ENCODE assay signal across 9 cellular contexts in the genomic region with DNA sequence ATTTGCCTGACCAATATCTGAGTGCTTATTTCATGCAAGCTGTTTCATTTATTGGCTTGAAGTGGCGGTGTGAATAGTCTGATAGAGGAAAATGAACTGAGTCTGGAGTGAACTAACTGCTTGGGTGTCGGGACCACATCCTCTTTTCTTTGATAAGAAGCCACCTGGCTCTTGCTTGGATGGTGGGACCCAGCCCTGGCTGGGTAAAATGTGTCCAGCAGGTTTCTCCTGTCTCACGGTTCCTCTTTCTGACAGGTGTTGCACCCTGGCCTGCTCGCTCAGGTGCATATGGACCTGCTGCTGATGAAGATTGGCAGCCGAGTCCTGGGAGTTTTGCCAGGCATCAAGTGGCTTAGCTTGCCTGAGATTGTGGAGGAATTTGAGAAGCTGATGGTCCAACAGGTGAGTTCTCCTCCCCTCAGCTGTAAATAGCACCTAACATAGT. TPM values are rescaled to one million over a fixed set of nuclear protein-coding genes. Genes with fewer than 3 reads are reported as not detected.
DNase-seq lines count a peak whose midpoint lies in the region; ATAC-seq and TF ChIP-seq lines count a peak whose summit lies in the region.
"Had no signal": no experiment of that assay in that cellular context is flagged by ENCODE, and none has a peak within 500 bp of the region (broad histone marks: within the 10 kb centered on the region; RNA-seq: fewer than 3 reads in every experiment).

No MANE protein-coding gene starts in this region.

- peaks cover 56% of the 10 kb centered on the region for H3K4me1 ChIP-seq in BLaER1

- H4K20me1 ChIP-seq in BLaER1, result no peaks in the 10 kb centered on the region

- peaks cover 32% of the 10 kb centered on the region for H3K4me1 Mint-ChIP-seq in endothelial cell (ENCODE audit: unreplicated experiment)

- H3K27ac ChIP-seq in BLaER1, result peak overlapping the region; percentile 58; the same call in 1 of the 2 replicates
- H3K27ac ChIP-seq: neutrophil had no signal

- no peak overlapping the region for H3K27ac Mint-ChIP-seq in endothelial cell (ENCODE audit: unreplicated experiment)

- H3K4me2 ChIP-seq in BLaER1, result peak overlapping the region; percentile 99

- ATAC-seq in GM18907 (IDR thresholded peaks at IDR 0.05; ENCODE audit: unreplicated experiment) (peak; percentile 31), GM21447 (IDR thresholded peaks at IDR 0.05; ENCODE audit: unreplicated experiment) (no peak), HG03108 (IDR thresholded peaks at IDR 0.05; ENCODE audit: unreplicated experiment) (no peak), GM21825 (IDR thresholded peaks at IDR 0.05; ENCODE audit: unreplicated experiment) (no peak)

- peaks cover 25% of the 10 kb centered on the region for H3K36me3 Mint-ChIP-seq in endothelial cell (ENCODE audit: low read depth, unreplicated experiment)

- DNase-seq in NCI-H2107 treated with DMSO at 0.1 percent for 48 hours (lab: John Stamatoyannopoulos, UW; ENCODE audit: unreplicated experiment) (peak; percentile 37), endothelial cell (ENCODE audit: low spot score) (no peak), NCI-H1092 (lab: John Stamatoyannopoulos, UW) (no peak)

- peaks cover 20% of the 10 kb centered on the region for H3K36me3 ChIP-seq in BLaER1

- no peak overlapping the region; the same call in 1 of the 2 replicates for H3K9ac ChIP-seq in BLaER1

- H3K27me3 ChIP-seq in BLaER1, result no peaks in the 10 kb centered on the region
- H3K27me3 ChIP-seq: neutrophil had no signal

- peak overlapping the region; percentile 91 for H3K4me3 ChIP-seq in BLaER1

- H3K9me3 ChIP-seq in BLaER1, result no peaks in the 10 kb centered on the region
- H3K9me3 ChIP-seq: neutrophil had no signal

- peaks cover 9% of the 10 kb centered on the region for H3K27me3 Mint-ChIP-seq in endothelial cell (ENCODE audit: unreplicated experiment)

- no peak for TF ChIP-seq CTCF in endothelial cell (IDR thresholded peaks at IDR 0.05; ENCODE audit: unreplicated experiment)

- H3K4me3 Mint-ChIP-seq in endothelial cell (ENCODE audit: unreplicated experiment), result peak overlapping the region; percentile 84

- H3K9me3 Mint-ChIP-seq in endothelial cell (ENCODE audit: unreplicated experiment), result no peaks in the 10 kb centered on the region

RNA-seq across cellular contexts. Expression of gene ADCK2, which starts 1.6 kb away (rescaled TPM):
- total RNA-seq in endothelial cell (ENCODE audit: unreplicated experiment), result 37.6 TPM

RNA-seq across cellular contexts. Expression of gene NDUFB2, which starts 22.1 kb away (rescaled TPM):
- 326 TPM for total RNA-seq in endothelial cell (ENCODE audit: unreplicated experiment)

RNA-seq across cellular contexts. Expression of gene DENND2A, which starts 33.8 kb away (rescaled TPM):
- total RNA-seq in endothelial cell (ENCODE audit: unreplicated experiment), result 41.0 TPM
